ENCODE assay signal across 1 cellular context in the genomic region with DNA sequence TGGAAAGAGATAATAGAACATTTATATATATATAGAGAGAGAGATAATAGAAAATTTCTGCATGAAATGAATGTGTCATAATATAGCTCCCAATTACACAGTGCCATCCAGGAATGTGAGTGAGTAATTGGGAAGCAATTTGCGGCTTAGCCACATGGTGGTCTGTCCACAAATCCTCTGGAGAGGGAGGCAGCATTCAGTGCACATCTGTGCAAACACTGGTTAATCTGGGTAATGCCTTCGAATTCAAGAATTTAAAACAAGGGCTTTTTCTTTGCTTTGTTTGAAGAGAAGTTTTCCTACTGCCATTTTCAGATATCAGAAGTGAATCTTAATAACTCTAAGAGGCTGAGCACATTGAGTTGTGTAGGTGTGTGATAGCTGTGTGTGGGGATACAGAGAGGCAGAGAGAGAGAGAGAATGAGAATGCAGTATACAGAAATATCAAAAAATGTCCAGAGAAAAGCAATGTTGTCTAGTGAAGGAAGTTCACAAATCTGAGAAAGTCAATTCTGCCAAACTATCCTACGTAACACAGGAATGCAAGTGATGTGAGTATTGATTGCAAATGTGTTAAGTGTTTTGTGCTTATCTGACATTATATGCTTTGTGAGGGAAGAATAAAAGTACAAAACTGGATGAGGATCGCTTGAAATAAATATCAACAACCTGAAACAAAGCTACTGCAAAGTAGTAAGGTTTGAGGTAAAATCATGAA.
TF ChIP-seq lines count a peak whose summit lies in the region.

No MANE protein-coding gene starts in this region.

TF ChIP-seq in HepG2, 621 proteins besides CTCF, POLR2A, EP300 and RAD21 (continued from another document):
- TF ChIP-seq, protein P1, sequence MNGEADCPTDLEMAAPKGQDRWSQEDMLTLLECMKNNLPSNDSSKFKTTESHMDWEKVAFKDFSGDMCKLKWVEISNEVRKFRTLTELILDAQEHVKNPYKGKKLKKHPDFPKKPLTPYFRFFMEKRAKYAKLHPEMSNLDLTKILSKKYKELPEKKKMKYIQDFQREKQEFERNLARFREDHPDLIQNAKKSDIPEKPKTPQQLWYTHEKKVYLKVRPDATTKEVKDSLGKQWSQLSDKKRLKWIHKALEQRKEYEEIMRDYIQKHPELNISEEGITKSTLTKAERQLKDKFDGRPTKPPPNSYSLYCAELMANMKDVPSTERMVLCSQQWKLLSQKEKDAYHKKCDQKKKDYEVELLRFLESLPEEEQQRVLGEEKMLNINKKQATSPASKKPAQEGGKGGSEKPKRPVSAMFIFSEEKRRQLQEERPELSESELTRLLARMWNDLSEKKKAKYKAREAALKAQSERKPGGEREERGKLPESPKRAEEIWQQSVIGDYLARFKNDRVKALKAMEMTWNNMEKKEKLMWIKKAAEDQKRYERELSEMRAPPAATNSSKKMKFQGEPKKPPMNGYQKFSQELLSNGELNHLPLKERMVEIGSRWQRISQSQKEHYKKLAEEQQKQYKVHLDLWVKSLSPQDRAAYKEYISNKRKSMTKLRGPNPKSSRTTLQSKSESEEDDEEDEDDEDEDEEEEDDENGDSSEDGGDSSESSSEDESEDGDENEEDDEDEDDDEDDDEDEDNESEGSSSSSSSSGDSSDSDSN (CRISPR knock-in tag; IDR thresholded peaks at IDR 0.05), result no peak
- no peak for TF ChIP-seq PLRG1 (conservative IDR thresholded peaks at IDR 0.05)
- TF ChIP-seq SP5 (CRISPR knock-in tag; IDR thresholded peaks at IDR 0.05; ENCODE audit: borderline replicate concordance, low read depth), result no peak
- TF ChIP-seq, protein P2, sequence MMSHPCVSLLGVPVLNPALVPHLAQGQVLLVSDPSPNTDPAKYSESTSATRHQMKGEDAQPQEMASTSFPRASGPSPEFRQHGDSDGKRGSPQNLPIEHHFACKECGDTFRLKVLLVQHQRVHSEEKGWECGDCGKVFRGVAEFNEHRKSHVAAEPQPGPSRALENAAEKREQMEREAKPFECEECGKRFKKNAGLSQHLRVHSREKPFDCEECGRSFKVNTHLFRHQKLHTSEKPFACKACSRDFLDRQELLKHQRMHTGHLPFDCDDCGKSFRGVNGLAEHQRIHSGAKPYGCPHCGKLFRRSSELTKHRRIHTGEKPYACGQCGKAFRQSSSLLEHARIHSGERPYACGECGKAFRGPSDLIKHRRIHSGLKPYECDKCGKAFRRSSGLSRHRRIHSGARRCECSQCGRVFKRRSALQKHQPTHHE (CRISPR knock-in tag; IDR thresholded peaks at IDR 0.05; ENCODE audit: borderline replicate concordance), result no peak
- TF ChIP-seq TOE1 (CRISPR knock-in tag; IDR thresholded peaks at IDR 0.05), result no peak
